In the genomic region with DNA sequence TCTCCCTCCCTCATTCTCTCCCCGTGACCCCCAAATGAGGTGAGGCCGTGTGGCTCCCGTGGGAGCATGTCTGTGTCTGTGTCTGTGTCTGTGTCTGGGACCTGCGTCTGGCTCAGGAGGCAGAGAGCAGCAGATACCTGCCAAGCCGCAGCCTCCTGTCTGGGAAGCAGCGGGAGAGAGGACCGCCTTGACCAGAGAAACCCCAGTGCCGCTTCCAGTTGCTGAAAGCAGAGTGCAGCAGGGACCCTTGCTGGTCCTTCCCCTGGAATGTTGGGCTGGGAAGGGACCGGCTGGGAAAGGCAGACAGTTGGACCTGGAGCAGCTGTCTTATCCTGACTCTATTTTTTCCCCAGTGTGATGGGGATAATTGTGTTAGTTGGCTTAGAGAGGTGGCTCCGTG, we compare ENCODE assay signal across 11 cellular contexts. TPM values are rescaled to one million over a fixed set of nuclear protein-coding genes. Genes with fewer than 3 reads are reported as not detected.
A peak's percentile ranks its signal among the peaks of the same experiment; 100 is the strongest.
DNase-seq lines count a peak whose midpoint lies in the region; ATAC-seq, FAIRE-seq and TF ChIP-seq lines count a peak whose summit lies in the region.
"Had no signal": no experiment of that assay in that cellular context is flagged by ENCODE, and none has a peak within 500 bp of the region (broad histone marks: within the 10 kb centered on the region; RNA-seq: fewer than 3 reads in every experiment).

No MANE protein-coding gene starts in this region.

- no peaks in the 10 kb centered on the region for H3K27me3 ChIP-seq in adipocyte (replicated peaks; ENCODE audit: control insufficient read depth, insufficient read depth, low read length)

- no peaks in the 10 kb centered on the region for H3K27me3 Mint-ChIP-seq in osteocyte (ENCODE audit: unreplicated experiment)

- DNase-seq in EH (ENCODE audit: low read depth) (peak; percentile 29), adipocyte (ENCODE audit: low read depth) (peak; percentile 32), left cardiac atrium (no peak), osteocyte (ENCODE audit: extremely low spot score, unreplicated experiment) (no peak), dermis blood vessel endothelial cell (no peak), H54 (ENCODE audit: insufficient read length, low spot score) (no peak), globus pallidus (ENCODE audit: low spot score) (no peak), GM03348 (ENCODE audit: low spot score) (no peak)
- DNase-seq: activated B cell treated with CpG ODN at 0.5 μM for 24 hours; activated naive CD4-positive, alpha-beta T cell treated with Interleukin-2 at 50 U/mL for 16 hours; stimulated activated naive B cell treated with anti-CD40 and anti-IgM and Interleukin-4, amounts not matched to agents 10 μg/mL and 1 μg/mL and 100 μg/mL, for 72 hours had no signal

- peak; percentile 8 to 13 for ATAC-seq in left cardiac atrium
- ATAC-seq: stimulated activated naive B cell treated with anti-CD40 and anti-IgM and Interleukin-4, amounts not matched to agents 10 μg/mL and 1 μg/mL and 100 μg/mL, for 72 hours had no signal

- no peak for FAIRE-seq in H54 (lab: Jason Lieb, UNC)

- TF ChIP-seq CTCF in osteocyte (IDR thresholded peaks at IDR 0.05) = no peak

- no peaks in the 10 kb centered on the region for H3K36me3 Mint-ChIP-seq in osteocyte (ENCODE audit: unreplicated experiment)
- H3K36me3 Mint-ChIP-seq: stimulated activated naive B cell treated with anti-CD40 and anti-IgM and Interleukin-4, amounts not matched to agents 10 μg/mL and 1 μg/mL and 100 μg/mL, for 72 hours had no signal

- H3K27ac Mint-ChIP-seq in osteocyte (ENCODE audit: unreplicated experiment) = peak overlapping the region; percentile 89
- H3K27ac Mint-ChIP-seq: activated B cell treated with CpG ODN at 0.5 μM for 24 hours; stimulated activated naive B cell treated with anti-CD40 and anti-IgM and Interleukin-4, amounts not matched to agents 10 μg/mL and 1 μg/mL and 100 μg/mL, for 72 hours had no signal

- TF ChIP-seq POLR2A in H54 (IDR thresholded peaks at IDR 0.05; ENCODE audit: low read depth, low read length) = no peak

- H3K4me1 ChIP-seq in adipocyte (ENCODE audit: control insufficient read depth, insufficient read depth, low read length) = peaks cover 21% of the 10 kb centered on the region

- peaks cover 85% of the 10 kb centered on the region for H3K4me1 Mint-ChIP-seq in osteocyte (ENCODE audit: unreplicated experiment)
- H3K4me1 Mint-ChIP-seq: activated B cell treated with CpG ODN at 0.5 μM for 24 hours had no signal

- no peak overlapping the region for H3K9ac ChIP-seq in adipocyte (ENCODE audit: low read length)

- peak overlapping the region; percentile 73 for H3K4me3 Mint-ChIP-seq in osteocyte (ENCODE audit: unreplicated experiment)
- H3K4me3 Mint-ChIP-seq: activated B cell treated with CpG ODN at 0.5 μM for 24 hours; stimulated activated naive B cell treated with anti-CD40 and anti-IgM and Interleukin-4, amounts not matched to agents 10 μg/mL and 1 μg/mL and 100 μg/mL, for 72 hours had no signal

- no peak overlapping the region for H3K4me3 ChIP-seq in adipocyte (ENCODE audit: low read length)

- intact Hi-C loops in left cardiac atrium (cut with DNase I) = no loop called here

- no peaks in the 10 kb centered on the region for H3K36me3 ChIP-seq in adipocyte (ENCODE audit: control insufficient read depth, insufficient read depth, low read length, severe bottlenecking)

- H3K9me3 ChIP-seq in adipocyte (ENCODE audit: control insufficient read depth, low read length) = no peaks in the 10 kb centered on the region

- no peaks in the 10 kb centered on the region for H3K9me3 Mint-ChIP-seq in osteocyte (ENCODE audit: unreplicated experiment)
- H3K9me3 Mint-ChIP-seq: activated B cell treated with CpG ODN at 0.5 μM for 24 hours; stimulated activated naive B cell treated with anti-CD40 and anti-IgM and Interleukin-4, amounts not matched to agents 10 μg/mL and 1 μg/mL and 100 μg/mL, for 72 hours had no signal

RNA-seq across cellular contexts. Expression of a gene that starts 0.5 kb away (rescaled TPM):
- total RNA-seq in left cardiac atrium = 100 to 1,000 TPM; 165 to 217 TPM
- total RNA-seq in osteocyte = 5.2 and 5.3 TPM in 2 replicates
- total RNA-seq in dermis blood vessel endothelial cell = not detected in 2 replicates
- total RNA-seq: activated B cell treated with CpG ODN at 0.5 μM for 24 hours had no signal

RNA-seq across cellular contexts. Expression of a gene that starts 17.1 kb away (rescaled TPM):
- total RNA-seq in left cardiac atrium (10 to 100 TPM; 25.0 to 34.0 TPM), osteocyte (38.2 and 39.7 TPM in 2 replicates), dermis blood vessel endothelial cell (11.7 and 20.3 TPM in 2 replicates)

RNA-seq across cellular contexts. Expression of a gene that starts 28.3 kb away (rescaled TPM):
- 10 to 100 TPM; 13.0 to 22.1 TPM for total RNA-seq in left cardiac atrium
- 49.7 and 49.8 TPM in 2 replicates for total RNA-seq in osteocyte
- 2.3 and 3.6 TPM in 2 replicates for total RNA-seq in dermis blood vessel endothelial cell

RNA-seq across cellular contexts. Expression of a gene that starts 59.5 kb away (rescaled TPM):
- total RNA-seq in left cardiac atrium = 10 to 100 TPM; 56.5 to 64.0 TPM
- total RNA-seq in osteocyte = 26.2 and 29.9 TPM in 2 replicates
- total RNA-seq in dermis blood vessel endothelial cell = 16.5 and 26.7 TPM in 2 replicates

RNA-seq across cellular contexts. Expression of a gene that starts 59.8 kb away (rescaled TPM):
- total RNA-seq in left cardiac atrium = 100 to 1,000 TPM; 141 to 169 TPM
- total RNA-seq in osteocyte = 211 and 218 TPM in 2 replicates
- total RNA-seq in dermis blood vessel endothelial cell = 343 and 459 TPM in 2 replicates

Comparison
In these comparisons a context has a peak if more than half of its experiments do, and no peak if none do; other contexts are left out.
1. DNase-seq: peak in EH (single experiment) and adipocyte (single experiment); none in left cardiac atrium (single experiment), osteocyte (single experiment), dermis blood vessel endothelial cell (single experiment), H54 (single experiment), globus pallidus (single experiment) and GM03348 (single experiment).
2. RNA of a gene that starts 0.5 kb away (total RNA-seq): 165 to 217 TPM in left cardiac atrium; 5.2 to 5.3 TPM in osteocyte and not detected in dermis blood vessel endothelial cell; every median in the first group is over 10 times any median in the second.